Comparison of ENCODE assay signal across 9 cellular contexts in genomic region chr2:12501469-12502147, GRCh38.
A peak's percentile ranks its signal among the peaks of the same experiment; 100 is the strongest.
DNase-seq lines count a peak whose midpoint lies in the region; ATAC-seq, FAIRE-seq and TF ChIP-seq lines count a peak whose summit lies in the region.
"Had no signal": no experiment of that assay in that cellular context is flagged by ENCODE, and none has a peak within 500 bp of the region (broad histone marks: within the 10 kb centered on the region; RNA-seq: fewer than 3 reads in every experiment).

No MANE protein-coding gene starts in this region.

- DNase-seq in GM18507 (ENCODE audit: extremely low spot score, insufficient read length, low read depth) (peak; percentile 50), RWPE1 (ENCODE audit: low spot score) (no peak), NCI-H1048 (lab: John Stamatoyannopoulos, UW) (no peak), AML-193 (lab: John Stamatoyannopoulos, UW) (no peak), ecto neural progenitor cell (ENCODE audit: low spot score) (no peak)
- DNase-seq in stimulated activated CD4-positive, alpha-beta T cell treated with anti-CD3 and anti-CD28 coated beads, Interleukin-12 subunit alpha, Interleukin-12 subunit beta, amount 100 ng/mL, for 4 hours = peak; percentile 61

- TF ChIP-seq CTCF in RWPE1 (conservative IDR thresholded peaks at IDR 0.05; ENCODE audit: low read depth) = no peak

- CTCF ChIA-PET in RWPE1 (lab: Yijun Ruan, JAX) = interaction anchor here (0.6 kb wide), 1 partner anchor 207 kb away, joined by 3 read pairs; no protein-coding TSS in a partner anchor

- H3K4me1 Mint-ChIP-seq in activated naive CD8-positive, alpha-beta T cell (ENCODE audit: low read depth) = peaks cover 97% of the 10 kb centered on the region

- H3K4me3 Mint-ChIP-seq in activated naive CD8-positive, alpha-beta T cell = peak overlapping the region; percentile 59

- H3K27ac ChIP-seq in RWPE1 = peak overlapping the region; percentile 36; the same call in 1 of the 2 replicates
- H3K27ac ChIP-seq: HL-60 had no signal

- ATAC-seq in HG02763 (IDR thresholded peaks at IDR 0.05; ENCODE audit: unreplicated experiment) = peak; percentile 80

- peaks cover 15% of the 10 kb centered on the region for H3K9me3 Mint-ChIP-seq in activated naive CD8-positive, alpha-beta T cell (ENCODE audit: low read depth)

- peaks cover 18% of the 10 kb centered on the region for H3K36me3 Mint-ChIP-seq in activated naive CD8-positive, alpha-beta T cell

- H3K27me3 Mint-ChIP-seq in activated naive CD8-positive, alpha-beta T cell = no peaks in the 10 kb centered on the region

- H3K27ac Mint-ChIP-seq in activated naive CD8-positive, alpha-beta T cell = peak overlapping the region; percentile 69

- peak; percentile 92 for FAIRE-seq in GM18507 (lab: Jason Lieb, UNC)

- POLR2A ChIA-PET in RWPE1 (lab: Yijun Ruan, JAX; ENCODE audit: low non-redundant PET) = no interaction called here

Comparison
In these comparisons a context has a peak if more than half of its experiments do, and no peak if none do; other contexts are left out.
1. DNase-seq: peak in GM18507 (single experiment) and stimulated activated CD4-positive, alpha-beta T cell treated with anti-CD3 and anti-CD28 coated beads, Interleukin-12 subunit alpha, Interleukin-12 subunit beta, amount 100 ng/mL, for 4 hours (single experiment); none in RWPE1 (single experiment), NCI-H1048 (single experiment), AML-193 (0 of 2) and ecto neural progenitor cell (single experiment).